In the genomic region with DNA sequence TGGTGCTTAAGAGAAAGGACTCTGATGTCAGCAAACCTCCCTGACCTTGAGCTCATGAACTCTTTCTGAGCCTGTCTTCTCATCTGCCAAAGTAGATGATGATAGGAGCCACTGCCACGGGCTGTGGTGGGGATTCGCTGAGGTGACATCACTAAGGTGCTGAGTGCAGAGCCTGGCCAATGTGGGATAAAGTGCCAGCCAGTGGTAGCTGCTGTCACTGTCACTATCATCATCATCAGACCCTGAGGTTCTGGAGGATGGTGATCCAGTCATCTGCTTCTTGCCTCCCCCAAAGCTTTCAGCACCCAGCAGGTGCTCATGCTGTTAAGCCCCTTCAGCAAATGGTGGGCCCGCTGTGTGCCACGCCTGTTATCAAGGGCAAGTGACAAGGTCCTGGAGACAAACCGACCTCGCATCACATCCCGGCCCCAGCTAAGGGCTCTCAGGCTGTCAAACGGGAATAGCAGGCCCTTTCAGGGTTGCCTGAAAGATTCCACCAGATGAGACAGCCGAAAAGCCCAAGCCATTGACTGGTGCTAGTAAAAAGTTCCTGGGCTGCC, we compare ENCODE assay signal across 11 cellular contexts. TPM values are rescaled to one million over a fixed set of nuclear protein-coding genes. Genes with fewer than 3 reads are reported as not detected.
DNase-seq lines count a peak whose midpoint lies in the region; ATAC-seq, FAIRE-seq and TF ChIP-seq lines count a peak whose summit lies in the region.
"Had no signal": no experiment of that assay in that cellular context is flagged by ENCODE, and none has a peak within 500 bp of the region (broad histone marks: within the 10 kb centered on the region; RNA-seq: fewer than 3 reads in every experiment).

No MANE protein-coding gene starts in this region.

- ATAC-seq in Right ventricle myocardium superior (ENCODE audit: poor library complexity) = peak; percentile 5
- peak; percentile 8 for ATAC-seq in left ventricle myocardium superior
- ATAC-seq in HG03378 (IDR thresholded peaks at IDR 0.05; ENCODE audit: unreplicated experiment) = no peak

- no peak for TF ChIP-seq CTCF in type B pancreatic cell (conservative IDR thresholded peaks at IDR 0.05)

- no peak for FAIRE-seq in GM19239 (lab: Jason Lieb, UNC)
- FAIRE-seq: endothelial cell of umbilical vein, G401.6, HTR-8/SVneo, small intestine had no signal

- H3K36me3 Mint-ChIP-seq in type B pancreatic cell = peaks cover 4% of the 10 kb centered on the region

- H3K4me3 Mint-ChIP-seq in type B pancreatic cell = peak overlapping the region; percentile 77

- H3K4me1 Mint-ChIP-seq in type B pancreatic cell (ENCODE audit: unreplicated experiment) = peaks cover 12% of the 10 kb centered on the region

- H3K27me3 Mint-ChIP-seq in type B pancreatic cell = no peaks in the 10 kb centered on the region

- no peaks in the 10 kb centered on the region for H3K9me3 Mint-ChIP-seq in type B pancreatic cell

- DNase-seq in Right ventricle myocardium superior (no peak), cardiac septum (ENCODE audit: low spot score) (no peak), left ventricle myocardium superior (no peak), type B pancreatic cell (ENCODE audit: extremely low spot score, unreplicated experiment) (no peak), GM19239 (ENCODE audit: insufficient read length, low spot score) (no peak)
- DNase-seq: NCI-H1694 had no signal

- H3K27ac Mint-ChIP-seq in type B pancreatic cell = no peak overlapping the region

- intact Hi-C loops in Right ventricle myocardium superior (cut with DNase I) (no loop called here), cardiac septum (cut with DNase I) (no loop called here), left ventricle myocardium superior (cut with micrococcal nuclease) (no loop called here)

RNA-seq across cellular contexts. Expression of a gene that starts 6.4 kb away (rescaled TPM):
- total RNA-seq in Right ventricle myocardium superior (31.5 TPM), cardiac septum (36.5 TPM), left ventricle myocardium superior (31.9 TPM), type B pancreatic cell (ENCODE audit: low replicate concordance) (18.7 and 42.4 TPM in 2 replicates)

RNA-seq across cellular contexts. Expression of a gene that starts 23.2 kb away (rescaled TPM):
- total RNA-seq in Right ventricle myocardium superior (44.4 TPM), cardiac septum (48.7 TPM), left ventricle myocardium superior (48.4 TPM), type B pancreatic cell (ENCODE audit: low replicate concordance) (65.8 and 77.3 TPM in 2 replicates)

RNA-seq across cellular contexts. Expression of a gene that starts 30.6 kb away (rescaled TPM):
- 18.2 TPM for total RNA-seq in Right ventricle myocardium superior
- 16.0 TPM for total RNA-seq in cardiac septum
- 18.3 TPM for total RNA-seq in left ventricle myocardium superior
- 1.6 and 7.1 TPM in 2 replicates for total RNA-seq in type B pancreatic cell (ENCODE audit: low replicate concordance)

RNA-seq across cellular contexts. Expression of a gene that starts 45.4 kb away (rescaled TPM):
- total RNA-seq in Right ventricle myocardium superior (118 TPM), cardiac septum (244 TPM), left ventricle myocardium superior (134 TPM), type B pancreatic cell (ENCODE audit: low replicate concordance) (0.86 and 1.6 TPM in 2 replicates)
